Comparison of ENCODE assay signal across 1 cellular context in genomic region chr20:63734111-63734945, GRCh38.
TF ChIP-seq lines count a peak whose summit lies in the region.

No MANE protein-coding gene starts in this region.

TF ChIP-seq in GM12878, 131 proteins besides CTCF, POLR2A, EP300 and RAD21:
- TF ChIP-seq, protein P1, sequence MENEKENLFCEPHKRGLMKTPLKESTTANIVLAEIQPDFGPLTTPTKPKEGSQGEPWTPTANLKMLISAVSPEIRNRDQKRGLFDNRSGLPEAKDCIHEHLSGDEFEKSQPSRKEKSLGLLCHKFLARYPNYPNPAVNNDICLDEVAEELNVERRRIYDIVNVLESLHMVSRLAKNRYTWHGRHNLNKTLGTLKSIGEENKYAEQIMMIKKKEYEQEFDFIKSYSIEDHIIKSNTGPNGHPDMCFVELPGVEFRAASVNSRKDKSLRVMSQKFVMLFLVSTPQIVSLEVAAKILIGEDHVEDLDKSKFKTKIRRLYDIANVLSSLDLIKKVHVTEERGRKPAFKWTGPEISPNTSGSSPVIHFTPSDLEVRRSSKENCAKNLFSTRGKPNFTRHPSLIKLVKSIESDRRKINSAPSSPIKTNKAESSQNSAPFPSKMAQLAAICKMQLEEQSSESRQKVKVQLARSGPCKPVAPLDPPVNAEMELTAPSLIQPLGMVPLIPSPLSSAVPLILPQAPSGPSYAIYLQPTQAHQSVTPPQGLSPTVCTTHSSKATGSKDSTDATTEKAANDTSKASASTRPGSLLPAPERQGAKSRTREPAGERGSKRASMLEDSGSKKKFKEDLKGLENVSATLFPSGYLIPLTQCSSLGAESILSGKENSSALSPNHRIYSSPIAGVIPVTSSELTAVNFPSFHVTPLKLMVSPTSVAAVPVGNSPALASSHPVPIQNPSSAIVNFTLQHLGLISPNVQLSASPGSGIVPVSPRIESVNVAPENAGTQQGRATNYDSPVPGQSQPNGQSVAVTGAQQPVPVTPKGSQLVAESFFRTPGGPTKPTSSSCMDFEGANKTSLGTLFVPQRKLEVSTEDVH (IDR thresholded peaks at IDR 0.05; ENCODE audit: low read depth, partially characterized antibody): no peak
- TF ChIP-seq JUND (IDR thresholded peaks at IDR 0.05; ENCODE audit: low read depth, low read length) (no peak), MXI1 (IDR thresholded peaks at IDR 0.05; ENCODE audit: low read depth, low read length) (no peak), TBL1XR1 (IDR thresholded peaks at IDR 0.05; ENCODE audit: low read depth, low read length) (no peak), BHLHE40 (IDR thresholded peaks at IDR 0.05; ENCODE audit: borderline replicate concordance in 1 of 2, low read depth in 2 of 2, low read length in 1 of 2) (no peak), ESRRA (IDR thresholded peaks at IDR 0.05; ENCODE audit: low read length) (no peak), BACH1 (IDR thresholded peaks at IDR 0.05; ENCODE audit: borderline replicate concordance) (no peak), GABPA (IDR thresholded peaks at IDR 0.05; ENCODE audit: low read depth) (no peak), ATF7 (IDR thresholded peaks at IDR 0.05; ENCODE audit: low read depth) (no peak), KLF5 (IDR thresholded peaks at IDR 0.05; ENCODE audit: partially characterized antibody) (no peak), PAX5 (IDR thresholded peaks at IDR 0.05; ENCODE audit: borderline replicate concordance, low read depth, low read length) (no peak), EED (IDR thresholded peaks at IDR 0.05; ENCODE audit: low read depth) (no peak), EZH2 (IDR thresholded peaks at IDR 0.05; ENCODE audit: borderline replicate concordance, control insufficient read depth, low read depth, low read length) (no peak), YY1 (IDR thresholded peaks at IDR 0.05; ENCODE audit: low read depth, low read length) (no peak), TCF12 (IDR thresholded peaks at IDR 0.05; ENCODE audit: low read depth, low read length) (no peak), NRF1 (conservative IDR thresholded peaks at IDR 0.05; ENCODE audit: low read depth, low read length) (no peak), CEBPZ (IDR thresholded peaks at IDR 0.05; ENCODE audit: low read depth, low read length) (no peak), NR2F1 (conservative IDR thresholded peaks at IDR 0.05) (no peak)
- TF ChIP-seq, protein P2, sequence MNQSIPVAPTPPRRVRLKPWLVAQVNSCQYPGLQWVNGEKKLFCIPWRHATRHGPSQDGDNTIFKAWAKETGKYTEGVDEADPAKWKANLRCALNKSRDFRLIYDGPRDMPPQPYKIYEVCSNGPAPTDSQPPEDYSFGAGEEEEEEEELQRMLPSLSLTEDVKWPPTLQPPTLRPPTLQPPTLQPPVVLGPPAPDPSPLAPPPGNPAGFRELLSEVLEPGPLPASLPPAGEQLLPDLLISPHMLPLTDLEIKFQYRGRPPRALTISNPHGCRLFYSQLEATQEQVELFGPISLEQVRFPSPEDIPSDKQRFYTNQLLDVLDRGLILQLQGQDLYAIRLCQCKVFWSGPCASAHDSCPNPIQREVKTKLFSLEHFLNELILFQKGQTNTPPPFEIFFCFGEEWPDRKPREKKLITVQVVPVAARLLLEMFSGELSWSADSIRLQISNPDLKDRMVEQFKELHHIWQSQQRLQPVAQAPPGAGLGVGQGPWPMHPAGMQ (IDR thresholded peaks at IDR 0.05; ENCODE audit: borderline replicate concordance): no peak
TF ChIP-seq in GM12878: peak in this region for 0.
